In genomic region chr7:79377097-79377496, GRCh38 we compare ENCODE assay signal across 31 cellular contexts.
DNase-seq lines count a peak whose midpoint lies in the region; ATAC-seq and TF ChIP-seq lines count a peak whose summit lies in the region.
"Had no signal": no experiment of that assay in that cellular context is flagged by ENCODE, and none has a peak within 500 bp of the region (broad histone marks: within the 10 kb centered on the region; RNA-seq: fewer than 3 reads in every experiment).

No MANE protein-coding gene starts in this region.

- peak overlapping the region; percentile 62 for H3K4me3 ChIP-seq in endocrine pancreas (ENCODE audit: control insufficient read depth, insufficient read depth, low read length)
- no peak overlapping the region for H3K4me3 ChIP-seq in left lung
- H3K4me3 ChIP-seq: BLaER1 treated with 17β-estradiol and CSF1 and Interleukin-3, amounts not matched to agents 10 nM and 100 nM; cardiac muscle cell; GM12878; GM23338; PC-9; thyroid gland; uterus had no signal

- TF ChIP-seq CTCF in left lung (IDR thresholded peaks at IDR 0.05), result no peak

- peak; percentile 23 for ATAC-seq in left lung
- ATAC-seq: effector memory CD8-positive, alpha-beta T cell; GM12878; GM23338; naive thymus-derived CD4-positive, alpha-beta T cell; Right ventricle myocardium inferior; stimulated activated naive CD8-positive, alpha-beta T cell treated with anti-CD3 and anti-CD28 coated beads, Interleukin-15, amount 100 ng/mL, for 72 hours had no signal

- intact Hi-C loops in left lung (cut with DNase I), result no loop called here

- H3K36me3 ChIP-seq in endocrine pancreas (ENCODE audit: control insufficient read depth, insufficient read depth, low read length), result no peaks in the 10 kb centered on the region
- H3K36me3 ChIP-seq in left lung, result no peaks in the 10 kb centered on the region
- H3K36me3 ChIP-seq: BLaER1 treated with 17β-estradiol and CSF1 and Interleukin-3, amounts not matched to agents 10 nM and 100 nM; cardiac muscle cell; thyroid gland; uterus had no signal

- no peak overlapping the region for H3K27ac ChIP-seq in left lung
- H3K27ac ChIP-seq: BLaER1 treated with 17β-estradiol and CSF1 and Interleukin-3, amounts not matched to agents 10 nM and 100 nM; cardiac muscle cell; PC-9; thyroid gland; uterus had no signal

- H3K9ac ChIP-seq in endocrine pancreas (ENCODE audit: control insufficient read depth, insufficient read depth, low read length), result no peak overlapping the region
- H3K9ac ChIP-seq: BLaER1 treated with 17β-estradiol and CSF1 and Interleukin-3, amounts not matched to agents 10 nM and 100 nM; SK-N-SH had no signal

- H3K4me1 ChIP-seq in endocrine pancreas (ENCODE audit: control insufficient read depth, insufficient read depth, low read length), result peaks cover 14% of the 10 kb centered on the region
- no peaks in the 10 kb centered on the region for H3K4me1 ChIP-seq in left lung
- H3K4me1 ChIP-seq: BLaER1 treated with 17β-estradiol and CSF1 and Interleukin-3, amounts not matched to agents 10 nM and 100 nM; thyroid gland; uterus had no signal

- no peaks in the 10 kb centered on the region for H3K9me3 ChIP-seq in endocrine pancreas (ENCODE audit: control insufficient read depth, low read length)
- no peaks in the 10 kb centered on the region for H3K9me3 ChIP-seq in left lung
- H3K9me3 ChIP-seq: BLaER1 treated with 17β-estradiol and CSF1 and Interleukin-3, amounts not matched to agents 10 nM and 100 nM; SK-N-SH; thyroid gland; uterus had no signal

- peak; percentile 26 for DNase-seq in LHCN-M2 (ENCODE audit: low read depth)
- DNase-seq in left lung, result no peak
- peak; percentile 18 for DNase-seq in stromal cell of bone marrow (ENCODE audit: low read depth)
- no peak for DNase-seq in SKM-1 treated with dmso at 0.1 percent for 144 hours (lab: John Stamatoyannopoulos, UW; ENCODE audit: unreplicated experiment)
- no peak for DNase-seq in central memory CD4-positive, alpha-beta T cell
- no peak for DNase-seq in stimulated activated CD4-positive, alpha-beta T cell treated with anti-CD3 and anti-CD28 coated beads, Interleukin-2, amount 100 ng/mL, for 48 hours
- DNase-seq: activated B cell treated with CpG ODN at 0.5 μM for 24 hours; activated CD4-positive, alpha-beta T cell treated with anti-CD3 and anti-CD28 coated beads, Interleukin-2, amount 10 ng/mL, durations not matched to agents 7 days and 5 days; cortex of kidney; DMS153; effector memory CD8-positive, alpha-beta T cell; erythroblast; immature natural killer cell; naive thymus-derived CD4-positive, alpha-beta T cell; NCI-H1105 treated with DMSO at 0.1 percent for 48 hours; NCI-H1930; NCI-H526 treated with DMSO at 0.1 percent for 48 hours; occipital lobe; PC-9; SK-N-SH; small intestine; stimulated activated CD8-positive, alpha-beta memory T cell treated with anti-CD3 and anti-CD28 coated beads, Interleukin-4, amount 100 ng/mL, for 48 hours; stimulated activated naive CD8-positive, alpha-beta T cell treated with anti-CD3 and anti-CD28 coated beads, Interleukin-15, amount 100 ng/mL, for 72 hours; thyroid gland; uterus had no signal

- H3K27me3 ChIP-seq in endocrine pancreas (ENCODE audit: control insufficient read depth, insufficient read depth, low read length) (no peaks in the 10 kb centered on the region), left lung (no peaks in the 10 kb centered on the region)
- H3K27me3 ChIP-seq: BLaER1 treated with 17β-estradiol and CSF1 and Interleukin-3, amounts not matched to agents 10 nM and 100 nM; cardiac muscle cell; thyroid gland; uterus had no signal

Comparison
In these comparisons a context has a peak if more than half of its experiments do, and no peak if none do; other contexts are left out.
1. DNase-seq: peak in LHCN-M2 (single experiment) and stromal cell of bone marrow (single experiment); none in left lung (0 of 2), SKM-1 treated with dmso at 0.1 percent for 144 hours (single experiment), central memory CD4-positive, alpha-beta T cell (single experiment) and stimulated activated CD4-positive, alpha-beta T cell treated with anti-CD3 and anti-CD28 coated beads, Interleukin-2, amount 100 ng/mL, for 48 hours (0 of 2).